ENCODE assay signal across 10 cellular contexts in the genomic region with DNA sequence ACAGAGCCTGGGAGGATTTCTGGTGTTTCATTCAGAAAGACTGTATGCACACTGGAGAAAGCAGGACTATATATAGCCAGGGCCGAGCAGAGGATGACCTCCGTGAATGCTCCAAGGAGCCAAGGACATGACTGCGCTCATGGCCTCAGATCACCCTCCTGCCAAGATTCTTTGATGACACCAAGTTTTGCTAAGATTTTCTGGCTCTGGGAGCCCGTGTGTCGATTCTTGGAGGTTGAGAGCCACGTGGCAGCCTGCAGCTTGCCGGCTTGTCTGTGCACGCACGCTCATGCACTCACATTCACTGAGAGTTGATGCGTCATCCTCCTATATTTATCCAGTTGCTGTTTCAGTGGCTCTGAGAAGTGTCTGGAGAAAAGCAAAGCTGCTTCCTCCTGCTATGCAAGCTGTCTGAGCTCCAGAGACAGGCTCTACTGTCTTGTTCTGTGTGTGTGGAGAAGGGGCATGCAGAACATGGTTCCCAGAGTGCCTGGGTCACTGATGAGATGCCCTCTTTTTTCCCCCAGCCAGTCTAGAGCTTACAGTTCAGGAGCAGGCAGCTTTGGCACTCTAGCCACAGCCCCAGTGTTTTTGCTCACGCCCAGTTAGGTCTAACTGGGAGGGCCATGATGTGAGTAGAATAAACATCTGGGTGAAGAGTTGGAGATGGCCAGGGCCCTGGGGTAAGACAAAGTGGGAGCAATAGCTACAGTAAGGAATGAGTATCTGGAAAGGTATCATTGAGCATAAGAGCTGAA.
A peak's percentile ranks its signal among the peaks of the same experiment; 100 is the strongest.
DNase-seq lines count a peak whose midpoint lies in the region; ATAC-seq and TF ChIP-seq lines count a peak whose summit lies in the region.
"Had no signal": no experiment of that assay in that cellular context is flagged by ENCODE, and none has a peak within 500 bp of the region (broad histone marks: within the 10 kb centered on the region; RNA-seq: fewer than 3 reads in every experiment).

No MANE protein-coding gene starts in this region.

- H3K4me3 Mint-ChIP-seq in natural killer cell: no peak overlapping the region
- H3K4me3 Mint-ChIP-seq: WTC11 had no signal

- TF ChIP-seq POLR2A in thyroid gland (IDR thresholded peaks at IDR 0.05): no peak
- no peak for TF ChIP-seq POLR2A in spleen (IDR thresholded peaks at IDR 0.05)

- H3K4me1 ChIP-seq in thyroid gland (no peaks in the 10 kb centered on the region), spleen (no peaks in the 10 kb centered on the region)

- in situ Hi-C loops in Caki2 (cut with HindIII; ENCODE audit: low pct_unique_long_range_greater_than_20kb, low sequenced_read_pairs): no loop called here

- H3K4me3 ChIP-seq in dorsolateral prefrontal cortex (peak overlapping the region in 3 of 59 donors; percentile 2 to 24 (median 3)), thyroid gland (replicated peaks in 1 of 3) (no peak overlapping the region), spleen (no peak overlapping the region)

- no peaks in the 10 kb centered on the region for H3K36me3 Mint-ChIP-seq in natural killer cell
- H3K36me3 Mint-ChIP-seq: WTC11 had no signal

- no peaks in the 10 kb centered on the region for H3K4me1 Mint-ChIP-seq in natural killer cell
- H3K4me1 Mint-ChIP-seq: WTC11 had no signal

- H3K36me3 ChIP-seq in thyroid gland (no peaks in the 10 kb centered on the region), spleen (no peaks in the 10 kb centered on the region)

- H3K27me3 Mint-ChIP-seq in natural killer cell (ENCODE audit: low read depth in 2 of 2): peaks cover 13% of the 10 kb centered on the region in 2 donors

- TF ChIP-seq CTCF in dorsolateral prefrontal cortex (IDR thresholded peaks at IDR 0.05 in 54 of 56, conservative IDR thresholded peaks at IDR 0.05 in 2 of 56; ENCODE audit: low read depth in 1 of 56, partially characterized antibody in 56 of 56) (no peak), natural killer cell (IDR thresholded peaks at IDR 0.05) (no peak), thyroid gland (IDR thresholded peaks at IDR 0.05) (no peak), spleen (IDR thresholded peaks at IDR 0.05 in 8 of 11, conservative IDR thresholded peaks at IDR 0.05 in 3 of 11) (no peak)

- 69 to 73% methylated on average over 11 of the region's 11 CpGs for WGBS in thyroid gland, 2 donors
- 65 to 78% (median 72%) methylated on average over 11 of the region's 11 CpGs for WGBS in spleen, 5 donors

- H3K9me3 ChIP-seq in thyroid gland: no peaks in the 10 kb centered on the region
- no peaks in the 10 kb centered on the region for H3K9me3 ChIP-seq in spleen

- intact Hi-C loops in dorsolateral prefrontal cortex (cut with DNase I): loop anchor here in 1 of 2 donors (5.0 kb wide), 1 partner anchor 51 kb away; no protein-coding TSS in a partner anchor
- intact Hi-C loops in natural killer cell (cut with micrococcal nuclease): no loop called here
- intact Hi-C loops in thyroid gland (cut with DNase I): no loop called here
- intact Hi-C loops in spleen (cut with DNase I; ENCODE audit: low total_unique reads): no loop called here

- ATAC-seq in natural killer cell (no peak), GM21717 (IDR thresholded peaks at IDR 0.05; ENCODE audit: unreplicated experiment) (no peak)

- H3K27ac ChIP-seq in dorsolateral prefrontal cortex: peak overlapping the region in 47 of 59 donors; percentile 2 to 82 (median 53)
- H3K27ac ChIP-seq in thyroid gland: no peak overlapping the region
- no peak overlapping the region for H3K27ac ChIP-seq in spleen

- DNase-seq in Caki2 (ENCODE audit: low read depth) (peak; percentile 67), NCI-H460 (ENCODE audit: extremely low read depth, low read depth) (peak; percentile 38), dorsolateral prefrontal cortex (peak in 8 of 10 donors; percentile 51 to 88 (median 76)), occipital lobe (lab: John Stamatoyannopoulos, UW) (peak; percentile 80), natural killer cell (no peak), thyroid gland (no peak), spleen (no peak)
- DNase-seq: glutamatergic neuron had no signal

- no peak overlapping the region for H3K27ac Mint-ChIP-seq in natural killer cell
- H3K27ac Mint-ChIP-seq: WTC11 had no signal

- no peaks in the 10 kb centered on the region for H3K9me3 Mint-ChIP-seq in natural killer cell
- H3K9me3 Mint-ChIP-seq: WTC11 had no signal

- H3K27me3 ChIP-seq in dorsolateral prefrontal cortex (no peaks in the 10 kb centered on the region), thyroid gland (no peaks in the 10 kb centered on the region), spleen (replicated peaks in 1 of 7) (peaks cover 0 to 8% (median 0%) of the 10 kb centered on the region in 7 donors)

Comparison
In these comparisons a context has a peak if more than half of its experiments do, and no peak if none do; other contexts are left out.
1. DNase-seq: peak in Caki2 (single experiment), NCI-H460 (single experiment), dorsolateral prefrontal cortex (8 of 10) and occipital lobe (single experiment); none in natural killer cell (single experiment), thyroid gland (0 of 2) and spleen (single experiment).
2. H3K27ac ChIP-seq: peak in dorsolateral prefrontal cortex (47 of 59); none in thyroid gland (0 of 3) and spleen (0 of 8).